8 cellular contexts compared by ENCODE assay signal in genomic region chr17:8435245-8436168, GRCh38. TPM values are rescaled to one million over a fixed set of nuclear protein-coding genes. Genes with fewer than 3 reads are reported as not detected.
A peak's percentile ranks its signal among the peaks of the same experiment; 100 is the strongest.
DNase-seq lines count a peak whose midpoint lies in the region; ATAC-seq and TF ChIP-seq lines count a peak whose summit lies in the region.

Gene NDEL1, plus strand, starts transcription at chr17:8435884. Its CDS starts 8,388 bp downstream, at chr17:8444272.

- DNase-seq in BJ (ENCODE audit: low read depth): peak; percentile 76
- peak; percentile 39 for DNase-seq in NCI-H524 treated with DMSO at 0.1 percent for 48 hours (lab: John Stamatoyannopoulos, UW)
- peak; percentile 99 for DNase-seq in activated CD4-positive, alpha-beta T cell treated with anti-CD3 and anti-CD28 coated beads for 4 hours
- DNase-seq in choroid plexus epithelial cell (ENCODE audit: low read depth): peak; percentile 99
- peak; percentile 82 for DNase-seq in kidney glomerular epithelial cell (lab: John Stamatoyannopoulos, UW)
- DNase-seq in stimulated activated CD4-positive, alpha-beta T cell treated with anti-CD3 and anti-CD28 coated beads, Interleukin-15, amount 100 ng/mL, for 48 hours (ENCODE audit: low read depth in 2 of 2): peak; percentile 99

- CTCF ChIA-PET in BJ (lab: Yijun Ruan, JAX): interaction anchor here (0.8 to 1.2 kb wide), 3 partner anchors 25 to 315 kb away, joined by 3 to 4 read pairs (median 3); no protein-coding TSS in a partner anchor

- POLR2A ChIA-PET in BJ (lab: Charles Lee): interaction anchor here (0.6 to 1.3 kb wide), 2 partner anchors 50 to 212 kb away, joined by 3 to 4 read pairs; no protein-coding TSS in a partner anchor

- peak within 1 kb of the TSS; percentile 96 for H3K4me3 ChIP-seq in BJ (ENCODE audit: low read depth, low read length)
- H3K4me3 ChIP-seq in choroid plexus epithelial cell (ENCODE audit: low read depth, low read length): peak within 1 kb of the TSS; percentile 98

- H3K36me3 ChIP-seq in BJ (ENCODE audit: control insufficient read depth, insufficient read depth, low read length): peaks cover 3% of the 10 kb centered on the region

- no peaks in the 10 kb centered on the region for H3K27me3 ChIP-seq in BJ (ENCODE audit: control insufficient read depth, insufficient read depth, low read length)

- ATAC-seq in GM19324 (IDR thresholded peaks at IDR 0.05; ENCODE audit: low FRiP score, unreplicated experiment) (peak; percentile 96), HG03460 (IDR thresholded peaks at IDR 0.05; ENCODE audit: unreplicated experiment) (peak; percentile 96)

- no peak for TF ChIP-seq CTCF in BJ (IDR thresholded peaks at IDR 0.05; ENCODE audit: insufficient read depth, low read depth, low read length)
- no peak for TF ChIP-seq CTCF in choroid plexus epithelial cell (conservative IDR thresholded peaks at IDR 0.05; ENCODE audit: low read depth, low read length)

RNA-seq across cellular contexts. Expression of gene NDEL1, which starts in this region (rescaled TPM):
- 72.2 and 74.5 TPM in 2 replicates for polyA plus RNA-seq in BJ (2011; rRNA removed)
- 44.4 and 55.8 TPM in 2 replicates for polyA minus RNA-seq in BJ (2011; rRNA and poly(A)+ RNA removed)

Comparison
In these comparisons a context has a peak if more than half of its experiments do, and no peak if none do; other contexts are left out.
1. Peak in every context shown above with its lines: DNase-seq, ATAC-seq and H3K4me3 ChIP-seq.
2. DNase-seq: peak in every context shown above with its lines; median percentile 99 in activated CD4-positive, alpha-beta T cell treated with anti-CD3 and anti-CD28 coated beads for 4 hours; 99 in choroid plexus epithelial cell; 99 in stimulated activated CD4-positive, alpha-beta T cell treated with anti-CD3 and anti-CD28 coated beads, Interleukin-15, amount 100 ng/mL, for 48 hours; 82 in kidney glomerular epithelial cell; 76 in BJ; 39 in NCI-H524 treated with DMSO at 0.1 percent for 48 hours.